9 cellular contexts compared by ENCODE assay signal in genomic region chr10:130137077-130137448, GRCh38. TPM values are rescaled to one million over a fixed set of nuclear protein-coding genes. Genes with fewer than 3 reads are reported as not detected.
DNase-seq lines count a peak whose midpoint lies in the region; ATAC-seq, FAIRE-seq and TF ChIP-seq lines count a peak whose summit lies in the region.
"Had no signal": no experiment of that assay in that cellular context is flagged by ENCODE, and none has a peak within 500 bp of the region (broad histone marks: within the 10 kb centered on the region; RNA-seq: fewer than 3 reads in every experiment).

No MANE protein-coding gene starts in this region.

- DNase-seq in NCI-H748 (lab: John Stamatoyannopoulos, UW; ENCODE audit: unreplicated experiment) (peak; percentile 14), NCI-H748 treated with DMSO at 0.1 percent for 48 hours (lab: John Stamatoyannopoulos, UW) (no peak), Panc1 (ENCODE audit: low read depth, low spot score) (no peak), H1 (ENCODE audit: low read depth in 1 of 2, low spot score in 2 of 2) (no peak), nephron progenitor cell (no peak), activated gamma-delta T cell treated with Interleukin-2 at 50 U/mL for 16 hours (no peak)
- no peak for DNase-seq in stimulated activated CD4-positive, alpha-beta T cell treated with anti-CD3 and anti-CD28 coated beads, Interleukin-4, amount 100 ng/mL, for 4 hours

- no peak overlapping the region for H4K8ac ChIP-seq in H1 (ENCODE audit: extremely low read depth, insufficient read depth, low read length)

- H3K9me3 Mint-ChIP-seq in nephron progenitor cell, result no peaks in the 10 kb centered on the region

- no peak for TF ChIP-seq EP300 in H1 (IDR thresholded peaks at IDR 0.05; ENCODE audit: borderline replicate concordance in 1 of 2, low read depth in 2 of 2, low read length in 2 of 2)

- peaks cover 2% of the 10 kb centered on the region; the same call in 1 of the 2 replicates for H3K79me1 ChIP-seq in H1 (ENCODE audit: low read depth, low read length)

- no peak overlapping the region for H4K91ac ChIP-seq in H1 (replicated peaks; ENCODE audit: insufficient read length, low read length)

- WGBS in H1 (ENCODE audit: extremely low coverage in 1 of 2, insufficient coverage in 1 of 2, insufficient read length in 1 of 2, insufficient replicate concordance in 2 of 2, low coverage in 1 of 2, low lambda C conversion rate in 2 of 2, missing lambda C conversion rate in 1 of 2), 2 experiments, result 11% methylated on average over 10 of the region's 10 CpGs; no CpG with 5 or more reads in 1 of the 2 experiments

- intact Hi-C loops in Panc1 (cut with micrococcal nuclease; ENCODE audit: unreplicated experiment), result loop anchor here (2.0 kb wide), 1 partner anchor 26 kb away; the partner anchor contains the start of gene C10orf143

- peaks cover 8 to 18% of the 10 kb centered on the region in 2 experiments for H4K20me1 ChIP-seq in H1 (replicated peaks in 1 of 2; ENCODE audit: control insufficient read depth in 1 of 2, insufficient read depth in 2 of 2, low read length in 2 of 2)

- H3K4ac ChIP-seq in H1 (replicated peaks; ENCODE audit: insufficient read length, low read depth, low read length), result no peak overlapping the region

- no peak overlapping the region for H2AFZ ChIP-seq in H1 (ENCODE audit: low read length)

- H3K4me1 ChIP-seq in Panc1 (ENCODE audit: control insufficient read depth, insufficient read depth, low read length) (peaks cover 30% of the 10 kb centered on the region), H1 (replicated peaks in 1 of 4; ENCODE audit: control insufficient read depth in 3 of 4, insufficient read depth in 4 of 4, low read length in 3 of 4) (peaks cover 2 to 7% (median 4%) of the 10 kb centered on the region in 4 experiments; a peak in 5 of 7 replicates)

- TF ChIP-seq CTCF in Panc1 (IDR thresholded peaks at IDR 0.05) (no peak), H1 (IDR thresholded peaks at IDR 0.05; ENCODE audit: control extremely low read depth in 1 of 3, insufficient read depth in 1 of 3, low read depth in 1 of 3, low read length in 3 of 3) (no peak), nephron progenitor cell (IDR thresholded peaks at IDR 0.05) (no peak)

- H4K5ac ChIP-seq in H1 (ENCODE audit: insufficient read length, low read depth, low read length), result no peak overlapping the region

- no peak for TF ChIP-seq RAD21 in H1 (IDR thresholded peaks at IDR 0.05 in 1 of 2, conservative IDR thresholded peaks at IDR 0.05 in 1 of 2; ENCODE audit: low read depth in 2 of 2, low read length in 2 of 2)

- TF ChIP-seq POLR2A in H1 (IDR thresholded peaks at IDR 0.05; ENCODE audit: control extremely low read depth in 1 of 2, low read depth in 2 of 2, low read length in 2 of 2), result no peak

- FAIRE-seq in H1 (lab: Jason Lieb, UNC), result no peak
- FAIRE-seq: colon had no signal

- peak overlapping the region; percentile 89 for H3K4me3 Mint-ChIP-seq in nephron progenitor cell

- H3K4me3 ChIP-seq in Panc1 (ENCODE audit: low read depth in 2 of 2, low read length in 2 of 2) (peak overlapping the region; percentile 76 to 97), H1 (ENCODE audit: extremely low read depth in 1 of 4, insufficient read depth in 2 of 4, low read depth in 3 of 4, low read length in 4 of 4) (peak overlapping the region; percentile 83 to 96 (median 84))

- H2BK15ac ChIP-seq in H1 (ENCODE audit: low read length), result no peak overlapping the region

- peak overlapping the region; percentile 43; the same call in 1 of the 2 replicates for H3K18ac ChIP-seq in H1 (ENCODE audit: extremely low read depth, low read length)

- POLR2A ChIA-PET in Panc1 (lab: Charles Lee) (no interaction called here), H1 (lab: Charles Lee; ENCODE audit: partially characterized antibody) (interaction anchor here (1.2 to 4.7 kb wide), 3 partner anchors 20 to 31 kb away, joined by 5 to 28 read pairs (median 11); partner anchors contain the start of gene C10orf143)

- CTCF ChIA-PET in Panc1 (lab: Charles Lee) (no interaction called here), H1 (lab: Charles Lee; ENCODE audit: partially characterized antibody) (interaction anchor here (0.6 to 2.7 kb wide), 4 partner anchors 9 to 588 kb away, joined by 3 to 13 read pairs (median 8); partner anchors contain the start of gene C10orf143)

- H3K4me1 Mint-ChIP-seq in nephron progenitor cell, result peaks cover 38% of the 10 kb centered on the region

- BruUV-seq in Panc1 (replicated peaks; lab: Mats Ljungman, UMichigan), result no TSS peak

- no peak overlapping the region for H3K23ac ChIP-seq in H1 (ENCODE audit: insufficient read length)

- H3K36me3 Mint-ChIP-seq in nephron progenitor cell (ENCODE audit: low read depth), result peaks cover 23% of the 10 kb centered on the region

- ATAC-seq in Panc1 (peak; percentile 14), HG02981 (IDR thresholded peaks at IDR 0.05; ENCODE audit: unreplicated experiment) (no peak)

- H2BK12ac ChIP-seq in H1 (ENCODE audit: low read depth, low read length), result peak overlapping the region; percentile 9; the same call in 1 of the 2 replicates

- peak overlapping the region; percentile 77 for H3K27ac ChIP-seq in Panc1 (ENCODE audit: low read length)
- H3K27ac ChIP-seq in H1 (ENCODE audit: low read depth, low read length), result no peak overlapping the region

- peak overlapping the region in 3 of 4 experiments; percentile 46 to 67 (median 56); a peak in 6 of 7 replicates for H3K9ac ChIP-seq in H1 (replicated peaks in 1 of 4; ENCODE audit: extremely low read depth in 1 of 4, low read depth in 3 of 4, low read length in 3 of 4)

- H3K79me2 ChIP-seq in H1 (ENCODE audit: control insufficient read depth in 1 of 2, insufficient read depth in 2 of 2, low read length in 2 of 2), result peaks cover 24 to 55% of the 10 kb centered on the region in 2 experiments

- H3K27me3 Mint-ChIP-seq in nephron progenitor cell (ENCODE audit: low read depth, poor library complexity), result peaks cover 10% of the 10 kb centered on the region

- H3K14ac ChIP-seq in H1 (ENCODE audit: insufficient read length), result no peak overlapping the region

- peak overlapping the region; percentile 87 for H3K27ac Mint-ChIP-seq in nephron progenitor cell

- in situ Hi-C loops in Panc1 (cut with HindIII; ENCODE audit: low pct_unique_long_range_greater_than_20kb, low sequenced_read_pairs), result no loop called here

- no peak overlapping the region for H3K56ac ChIP-seq in H1 (replicated peaks; ENCODE audit: insufficient read length, low read depth, low read length)

- H2BK120ac ChIP-seq in H1 (replicated peaks; ENCODE audit: low read depth, low read length), result no peak overlapping the region

- H3K23me2 ChIP-seq in H1 (ENCODE audit: low read depth, low read length), result peaks cover 11% of the 10 kb centered on the region; the same call in 1 of the 2 replicates

- H3K36me3 ChIP-seq in Panc1 (ENCODE audit: control insufficient read depth, insufficient read depth, low read length) (peaks cover 4% of the 10 kb centered on the region; the same call in 1 of the 2 replicates), H1 (ENCODE audit: control insufficient read depth in 2 of 4, insufficient read depth in 4 of 4, low read length in 3 of 4) (no peaks in the 10 kb centered on the region)

- no peak overlapping the region for H2AK5ac ChIP-seq in H1 (ENCODE audit: low read depth, low read length)

- H3K4me2 ChIP-seq in H1 (ENCODE audit: insufficient read depth in 1 of 2, low read depth in 2 of 2, low read length in 2 of 2), result peak overlapping the region; percentile 80 to 87

- H3K9me3 ChIP-seq in Panc1 (ENCODE audit: control insufficient read depth, insufficient read depth, low read depth, low read length) (no peaks in the 10 kb centered on the region), H1 (ENCODE audit: insufficient read depth in 2 of 2, low read depth in 1 of 2, low read length in 1 of 2) (no peaks in the 10 kb centered on the region)

- no peak overlapping the region for H2BK20ac ChIP-seq in H1 (ENCODE audit: low read length)

- no peak overlapping the region for H2BK5ac ChIP-seq in H1 (ENCODE audit: low read depth, low read length)

- H3K27me3 ChIP-seq in Panc1 (ENCODE audit: control insufficient read depth, insufficient read depth, low read length) (no peaks in the 10 kb centered on the region), H1 (replicated peaks in 1 of 4; ENCODE audit: control insufficient read depth in 3 of 4, extremely low read depth in 1 of 4, insufficient read depth in 3 of 4, low read length in 3 of 4) (0 out of 7 replicates have a peak, but pooled peaks cover 0 to 4% (median 0%) of the 10 kb centered on the region in 4 experiments)

RNA-seq across cellular contexts. Expression of gene GLRX3, which starts 0.9 kb away (rescaled TPM):
- 188 TPM for total RNA-seq in Panc1 (2021; ENCODE audit: unreplicated experiment)
- 113 TPM for polyA plus RNA-seq in Panc1 (2012; ENCODE audit: insufficient read length)
- 155 and 157 TPM in 2 replicates for total RNA-seq in H1 (2021; fragmentation: NEBNext Ultra II Directional; extraction: Animal tissue kit (Norgen Biotek cat#: 25700))
- 55.3 and 59.9 TPM in 2 replicates for polyA plus RNA-seq in H1 (2011; rRNA removed)
- polyA plus RNA-seq in H1 (2011; cell fraction: cytosol; rRNA removed), result 113 TPM
- 44.4 TPM for polyA plus RNA-seq in H1 (2011; cell fraction: nucleus; rRNA removed)
- polyA plus RNA-seq in H1 (2012, experiment 1 of 2), result 94.4 to 129 TPM (median 119 TPM) in 4 replicates
- polyA plus RNA-seq in H1 (2012, experiment 2 of 2), result 86.2 TPM
- 156 TPM for polyA plus RNA-seq in H1 (2013, experiment 1 of 2)
- polyA plus RNA-seq in H1 (2013, experiment 2 of 2), result 155 TPM
- 30.9 and 38.9 TPM in 2 replicates for polyA minus RNA-seq in H1 (2011; rRNA and poly(A)+ RNA removed)
- polyA minus RNA-seq in H1 (2011; cell fraction: cytosol; rRNA and poly(A)+ RNA removed), result 26.2 TPM
- polyA minus RNA-seq in H1 (2011; cell fraction: nucleus; rRNA and poly(A)+ RNA removed), result 22.6 TPM

RNA-seq across cellular contexts. Expression of gene C10orf143, which starts 26.4 kb away (rescaled TPM):
- total RNA-seq in Panc1 (2021; ENCODE audit: unreplicated experiment), result 1.0 TPM
- polyA plus RNA-seq in Panc1 (2012; ENCODE audit: insufficient read length), result 1.3 TPM
- total RNA-seq in H1 (2021; fragmentation: NEBNext Ultra II Directional; extraction: Animal tissue kit (Norgen Biotek cat#: 25700)), result 1.3 and 2.0 TPM in 2 replicates
- 1.5 and 1.6 TPM in 2 replicates for polyA plus RNA-seq in H1 (2011; rRNA removed)
- 2.1 TPM for polyA plus RNA-seq in H1 (2011; cell fraction: cytosol; rRNA removed)
- polyA plus RNA-seq in H1 (2011; cell fraction: nucleus; rRNA removed), result 1.9 TPM
- polyA plus RNA-seq in H1 (2012, experiment 1 of 2), result 1.2 to 2.8 TPM (median 2.3 TPM) in 4 replicates
- polyA plus RNA-seq in H1 (2012, experiment 2 of 2), result 1.5 TPM
- polyA plus RNA-seq in H1 (2013, experiment 1 of 2), result 1.4 TPM
- 1.6 TPM for polyA plus RNA-seq in H1 (2013, experiment 2 of 2)
- polyA minus RNA-seq in H1 (2011; rRNA and poly(A)+ RNA removed), result 0.59 and 1.7 TPM in 2 replicates
- polyA minus RNA-seq in H1 (2011; cell fraction: cytosol; rRNA and poly(A)+ RNA removed), result not detected
- polyA minus RNA-seq in H1 (2011; cell fraction: nucleus; rRNA and poly(A)+ RNA removed), result 1.7 TPM
